12 cellular contexts compared by ENCODE assay signal in the genomic region with DNA sequence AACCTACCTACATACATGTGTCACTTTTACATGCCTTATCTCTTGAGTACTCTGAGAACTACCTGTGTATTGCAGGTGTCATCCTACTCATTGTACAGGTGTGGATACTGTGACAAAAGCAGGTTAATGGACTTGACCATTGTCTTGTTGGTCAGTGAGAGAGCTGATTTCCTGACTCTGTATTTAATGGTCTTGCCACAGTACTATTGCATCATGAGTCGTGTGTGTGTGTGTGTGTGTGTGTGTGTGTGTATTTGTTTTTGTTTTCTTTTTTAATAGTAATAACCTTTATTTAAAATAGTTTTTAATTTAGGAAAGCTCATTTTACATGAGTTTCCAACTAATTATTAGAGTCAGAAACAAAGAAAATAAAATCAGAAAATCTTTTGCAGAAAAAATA. TPM values are rescaled to one million over a fixed set of nuclear protein-coding genes. Genes with fewer than 3 reads are reported as not detected.
A peak's percentile ranks its signal among the peaks of the same experiment; 100 is the strongest.
DNase-seq lines count a peak whose midpoint lies in the region; ATAC-seq, FAIRE-seq and TF ChIP-seq lines count a peak whose summit lies in the region.
"Had no signal": no experiment of that assay in that cellular context is flagged by ENCODE, and none has a peak within 500 bp of the region (broad histone marks: within the 10 kb centered on the region; RNA-seq: fewer than 3 reads in every experiment).

No MANE protein-coding gene starts in this region.

- no peaks in the 10 kb centered on the region for H3K9me3 ChIP-seq in mesenchymal stem cell (ENCODE audit: control insufficient read depth, low read length)
- no peaks in the 10 kb centered on the region for H3K9me3 ChIP-seq in smooth muscle cell (replicated peaks; ENCODE audit: low read depth)
- H3K9me3 ChIP-seq in H9 (ENCODE audit: control insufficient read depth, low read depth, low read length), result no peaks in the 10 kb centered on the region

- no peak overlapping the region for H3K4me3 ChIP-seq in mesenchymal stem cell (ENCODE audit: insufficient read depth in 1 of 2, low read depth in 1 of 2, low read length in 2 of 2)
- no peak overlapping the region for H3K4me3 ChIP-seq in smooth muscle cell

- no peak overlapping the region for H2AFZ ChIP-seq in mesenchymal stem cell (ENCODE audit: low read depth, low read length)
- H2AFZ ChIP-seq in smooth muscle cell (ENCODE audit: low read depth), result no peak overlapping the region
- no peak overlapping the region for H2AFZ ChIP-seq in H9 (ENCODE audit: low read length)

- H2BK120ac ChIP-seq in mesenchymal stem cell (ENCODE audit: low read depth, low read length), result no peak overlapping the region
- no peak overlapping the region for H2BK120ac ChIP-seq in H9 (ENCODE audit: low read depth, low read length, poor library complexity, severe bottlenecking)

- H3K27me3 ChIP-seq in mesenchymal stem cell (ENCODE audit: control insufficient read depth in 1 of 2, insufficient read depth in 1 of 2, low read length in 2 of 2), result no peaks in the 10 kb centered on the region
- H3K27me3 ChIP-seq in smooth muscle cell (ENCODE audit: low read depth), result no peaks in the 10 kb centered on the region
- no peaks in the 10 kb centered on the region for H3K27me3 ChIP-seq in H9 (ENCODE audit: insufficient read depth, low read length)

- no peaks in the 10 kb centered on the region for H3K27me3 Mint-ChIP-seq in dendritic cell treated with granulocyte-macrophage colony-stimulating factor and Interleukin-4, amounts not matched to agents 40 ng/mL and 50 ng/mL, for 4 days
- H3K27me3 Mint-ChIP-seq in H9 (ENCODE audit: low read depth), result no peaks in the 10 kb centered on the region

- no peaks in the 10 kb centered on the region for H3F3A ChIP-seq in smooth muscle cell (ENCODE audit: low read depth)

- H3K79me1 ChIP-seq in mesenchymal stem cell (replicated peaks; ENCODE audit: low read length, poor library complexity, severe bottlenecking) (peaks cover 2% of the 10 kb centered on the region), H9 (ENCODE audit: insufficient read depth, low read depth, low read length, poor library complexity, severe bottlenecking) (peaks cover 2% of the 10 kb centered on the region)

- H2BK15ac ChIP-seq in mesenchymal stem cell (ENCODE audit: low read depth, poor library complexity, severe bottlenecking) (no peak overlapping the region), H9 (ENCODE audit: low read depth, low read length) (no peak overlapping the region)

- no peak overlapping the region for H3T11ph ChIP-seq in H9 (ENCODE audit: low read length)

- H3K9ac ChIP-seq in mesenchymal stem cell (ENCODE audit: low read length) (no peak overlapping the region), smooth muscle cell (ENCODE audit: low read depth) (no peak overlapping the region), H9 (ENCODE audit: extremely low read depth, insufficient read length, low read length) (no peak overlapping the region)

- H4K8ac ChIP-seq in mesenchymal stem cell (ENCODE audit: low read length) (no peak overlapping the region), H9 (replicated peaks; ENCODE audit: insufficient read length, low read depth, low read length) (no peak overlapping the region)

- H2BK12ac ChIP-seq in mesenchymal stem cell (ENCODE audit: low read length in 2 of 2), result no peak overlapping the region
- no peak overlapping the region for H2BK12ac ChIP-seq in H9 (ENCODE audit: insufficient read length, low read depth, low read length)

- H3K36me3 Mint-ChIP-seq in dendritic cell treated with granulocyte-macrophage colony-stimulating factor and Interleukin-4, amounts not matched to agents 40 ng/mL and 50 ng/mL, for 4 days (ENCODE audit: low read depth), result peaks cover 75% of the 10 kb centered on the region
- H3K36me3 Mint-ChIP-seq in H9 (ENCODE audit: insufficient read depth in 1 of 3, low read depth in 3 of 3), result peaks cover 33 to 49% (median 41%) of the 10 kb centered on the region in 3 experiments

- H4K91ac ChIP-seq in mesenchymal stem cell (ENCODE audit: low read length) (no peak overlapping the region), H9 (ENCODE audit: insufficient read length, low read depth, low read length) (no peak overlapping the region)

- H3K18ac ChIP-seq in mesenchymal stem cell (ENCODE audit: low read depth in 1 of 2, low read length in 2 of 2) (no peak overlapping the region), H9 (ENCODE audit: insufficient read length, low read depth, low read length) (no peak overlapping the region)

- H3K23me2 ChIP-seq in H9 (ENCODE audit: insufficient read length, low read depth, low read length, poor library complexity, severe bottlenecking), result no peaks in the 10 kb centered on the region

- H3K79me2 ChIP-seq in smooth muscle cell (ENCODE audit: low read depth) (peaks cover 88% of the 10 kb centered on the region), H9 (ENCODE audit: insufficient read depth, low read length) (peaks cover 27% of the 10 kb centered on the region)

- no peak overlapping the region for H3K4ac ChIP-seq in mesenchymal stem cell (ENCODE audit: low read depth in 1 of 2, low read length in 2 of 2)
- H3K4ac ChIP-seq in H9 (ENCODE audit: low read depth, low read length), result no peak overlapping the region

- H3K4me2 ChIP-seq in mesenchymal stem cell (ENCODE audit: low read length, poor library complexity, severe bottlenecking) (no peak overlapping the region), smooth muscle cell (no peak overlapping the region), H9 (ENCODE audit: insufficient read depth, insufficient read length, low read length) (no peak overlapping the region)

- no peak overlapping the region for H3K23ac ChIP-seq in mesenchymal stem cell (ENCODE audit: low read length in 2 of 2)
- H3K23ac ChIP-seq in H9 (ENCODE audit: insufficient read length, low read depth, low read length), result no peak overlapping the region

- H4K20me1 ChIP-seq in smooth muscle cell (ENCODE audit: low read depth) (peaks cover 83% of the 10 kb centered on the region), H9 (ENCODE audit: control insufficient read depth, insufficient read depth, insufficient read length) (no peaks in the 10 kb centered on the region)

- no CpG with 5 or more reads among the region's 1 CpG for WGBS in mesenchymal stem cell
- WGBS in smooth muscle cell (ENCODE audit: low lambda C conversion rate), result 85% methylated on average over 1 of the region's 1 CpG
- no CpG with 5 or more reads among the region's 1 CpG for WGBS in H9 (ENCODE audit: extremely low coverage, insufficient read length, low lambda C conversion rate)

- no peaks in the 10 kb centered on the region for H3K9me3 Mint-ChIP-seq in dendritic cell treated with granulocyte-macrophage colony-stimulating factor and Interleukin-4, amounts not matched to agents 40 ng/mL and 50 ng/mL, for 4 days
- peaks cover 4 to 10% of the 10 kb centered on the region in 2 experiments for H3K9me3 Mint-ChIP-seq in H9

- no peak overlapping the region for H3K56ac ChIP-seq in H9 (ENCODE audit: insufficient read length, low read depth, low read length)

- TF ChIP-seq POLR2A in GM12891 (IDR thresholded peaks at IDR 0.05; ENCODE audit: low read depth, low read length), result no peak

- no peak for TF ChIP-seq CTCF in smooth muscle cell (IDR thresholded peaks at IDR 0.05; ENCODE audit: borderline replicate concordance, insufficient read depth, poor library complexity, severe bottlenecking)
- TF ChIP-seq CTCF in H9 (conservative IDR thresholded peaks at IDR 0.05), result no peak

- H3K4me3 Mint-ChIP-seq in dendritic cell treated with granulocyte-macrophage colony-stimulating factor and Interleukin-4, amounts not matched to agents 40 ng/mL and 50 ng/mL, for 4 days, result no peak overlapping the region
- no peak overlapping the region for H3K4me3 Mint-ChIP-seq in H9
- H3K4me3 Mint-ChIP-seq: activated CD8-positive, alpha-beta T cell treated with anti-CD3 and anti-CD28 coated beads, Interleukin-2, amount 10 ng/mL, durations not matched to agents 7 days and 5 days had no signal

- H3K4me1 Mint-ChIP-seq in dendritic cell treated with granulocyte-macrophage colony-stimulating factor and Interleukin-4, amounts not matched to agents 40 ng/mL and 50 ng/mL, for 4 days (ENCODE audit: low read depth), result peaks cover 70% of the 10 kb centered on the region
- peaks cover 20 to 32% of the 10 kb centered on the region in 2 experiments for H3K4me1 Mint-ChIP-seq in H9

- H3K36me3 ChIP-seq in mesenchymal stem cell (ENCODE audit: control insufficient read depth in 1 of 2, insufficient read depth in 2 of 2, low read depth in 1 of 2, low read length in 2 of 2) (peaks cover 9 to 29% of the 10 kb centered on the region in 2 experiments), smooth muscle cell (ENCODE audit: low read depth) (no peaks in the 10 kb centered on the region)

- H3K27ac Mint-ChIP-seq in dendritic cell treated with granulocyte-macrophage colony-stimulating factor and Interleukin-4, amounts not matched to agents 40 ng/mL and 50 ng/mL, for 4 days, result peak overlapping the region; percentile 44
- H3K27ac Mint-ChIP-seq in H9, result no peak overlapping the region
- H3K27ac Mint-ChIP-seq: activated CD8-positive, alpha-beta T cell treated with anti-CD3 and anti-CD28 coated beads, Interleukin-2, amount 10 ng/mL, durations not matched to agents 7 days and 5 days had no signal

- H3K14ac ChIP-seq in mesenchymal stem cell (ENCODE audit: low read length in 2 of 2) (no peak overlapping the region), H9 (ENCODE audit: insufficient read depth, low read length) (no peak overlapping the region)

- DNase-seq in COR-L47 (lab: John Stamatoyannopoulos, UW), result peak; percentile 13
- peak; percentile 5 for DNase-seq in NCI-H2029 treated with DMSO at 0.1 percent for 48 hours (lab: John Stamatoyannopoulos, UW)
- DNase-seq in mesenchymal stem cell, result peak; percentile 55
- DNase-seq in smooth muscle cell (lab: John Stamatoyannopoulos, UW; ENCODE audit: unreplicated experiment), result no peak
- no peak for DNase-seq in GM12891 (ENCODE audit: insufficient read length, low spot score)
- no peak for DNase-seq in H9
- DNase-seq: activated CD8-positive, alpha-beta T cell treated with anti-CD3 and anti-CD28 coated beads, Interleukin-2, amount 10 ng/mL, durations not matched to agents 7 days and 5 days; amygdala; DMS 273 treated with DMSO at 0.1 percent for 48 hours; WERI-Rb-1 had no signal

- no peak overlapping the region for H2AK5ac ChIP-seq in mesenchymal stem cell (ENCODE audit: low read length, severe bottlenecking)
- H2AK5ac ChIP-seq in H9 (ENCODE audit: insufficient read length, low read length), result no peak overlapping the region

- no peak for ATAC-seq in HG02938 (IDR thresholded peaks at IDR 0.05; ENCODE audit: unreplicated experiment)
- ATAC-seq: activated CD8-positive, alpha-beta T cell treated with anti-CD3 and anti-CD28 coated beads, Interleukin-2, amount 10 ng/mL, durations not matched to agents 7 days and 5 days had no signal

- intact Hi-C loops in dendritic cell treated with granulocyte-macrophage colony-stimulating factor and Interleukin-4, amounts not matched to agents 40 ng/mL and 50 ng/mL, for 4 days (cut with micrococcal nuclease), result no loop called here

- no peak overlapping the region for H4K5ac ChIP-seq in H9 (ENCODE audit: insufficient read length, low read depth, low read length)

- FAIRE-seq in GM12891 (lab: Jason Lieb, UNC), result no peak

- H3K27ac ChIP-seq in mesenchymal stem cell (ENCODE audit: low read length, poor library complexity, severe bottlenecking), result no peak overlapping the region
- no peak overlapping the region for H3K27ac ChIP-seq in smooth muscle cell (ENCODE audit: low read depth)
- H3K27ac ChIP-seq in H9 (ENCODE audit: insufficient read length, low read depth, low read length), result no peak overlapping the region
- H3K27ac ChIP-seq: WERI-Rb-1 had no signal

- H3K4me1 ChIP-seq in mesenchymal stem cell (ENCODE audit: control insufficient read depth, insufficient read depth, low read depth, low read length) (no peaks in the 10 kb centered on the region), smooth muscle cell (ENCODE audit: low read depth) (peaks cover 16% of the 10 kb centered on the region), H9 (ENCODE audit: insufficient read depth, low read length) (peaks cover 5% of the 10 kb centered on the region; the same call in 1 of the 2 replicates)

- H2BK5ac ChIP-seq in mesenchymal stem cell (ENCODE audit: low read depth, low read length, poor library complexity, severe bottlenecking), result no peak overlapping the region
- no peak overlapping the region for H2BK5ac ChIP-seq in H9 (ENCODE audit: insufficient read length, low read length)

- H2BK20ac ChIP-seq in H9 (ENCODE audit: low read depth, low read length, poor library complexity, severe bottlenecking), result no peak overlapping the region

RNA-seq across cellular contexts. Expression of gene SELENOT, which starts 7.7 kb away (rescaled TPM):
- 60.1 TPM for polyA plus RNA-seq in mesenchymal stem cell (2013, experiment 1 of 2)
- 64.9 TPM for polyA plus RNA-seq in mesenchymal stem cell (2013, experiment 2 of 2)
- 92.5 and 93.0 TPM in 2 replicates for total RNA-seq in smooth muscle cell
- 122 and 128 TPM in 2 replicates for polyA plus RNA-seq in smooth muscle cell
- 85.9 TPM for polyA plus RNA-seq in GM12891 (2012; ENCODE audit: low read depth, missing spikeins)
- total RNA-seq in H9 (2021), result 73.8 and 79.1 TPM in 2 replicates

Comparison
In these comparisons a context has a peak if more than half of its experiments do, and no peak if none do; other contexts are left out.
1. DNase-seq: peak in COR-L47 (single experiment), NCI-H2029 treated with DMSO at 0.1 percent for 48 hours (single experiment) and mesenchymal stem cell (single experiment); none in smooth muscle cell (single experiment), GM12891 (single experiment) and H9 (single experiment).